17 cellular contexts compared by ENCODE assay signal in genomic region chr1:114588196-114588689, GRCh38.
"Had no signal": no experiment of that assay in that cellular context is flagged by ENCODE, and none has a peak within 500 bp of the region (broad histone marks: within the 10 kb centered on the region; RNA-seq: fewer than 3 reads in every experiment).

No MANE protein-coding gene starts in this region.

- H3K36me3 ChIP-seq: uterus had no signal

- FAIRE-seq: colon had no signal

- H3K27me3 ChIP-seq: body of pancreas, dorsolateral prefrontal cortex, tibial nerve, uterus had no signal

- H3K9me3 ChIP-seq: body of pancreas, tibial nerve, uterus had no signal

- ATAC-seq: activated T-helper 17 cell treated with anti-CD3 and anti-CD28 coated beads, Interleukin-2, amount 50 U/mL, for 72 hours; body of pancreas; T-cell had no signal

- H3K4me3 ChIP-seq: body of pancreas, dorsolateral prefrontal cortex, tibial nerve, uterus had no signal

- H3K4me1 ChIP-seq: uterus had no signal

- DNase-seq: activated CD4-positive, alpha-beta memory T cell treated with anti-CD3 and anti-CD28 coated beads, Interleukin-2, amount 10 ng/mL, durations not matched to agents 7 days and 5 days; activated CD4-positive, alpha-beta T cell treated with anti-CD3 and anti-CD28 coated beads for 48 hours; activated CD4-positive, CD25-positive, alpha-beta regulatory T cell; activated naive CD4-positive, alpha-beta T cell treated with Interleukin-2 at 50 U/mL for 16 hours; activated T-cell treated with anti-CD3 and anti-CD28 coated beads, Interleukin-2, amount 50 U/mL, for 1 hour; body of pancreas; caudate nucleus; dorsolateral prefrontal cortex; hypothalamus; islet precursor cell; stimulated activated CD4-positive, alpha-beta T cell treated with anti-CD3 and anti-CD28 coated beads, Interleukin-12 subunit alpha, Interleukin-12 subunit beta, amount 100 ng/mL, for 4 hours; stimulated activated CD4-positive, alpha-beta T cell treated with anti-CD3 and anti-CD28 coated beads, Interleukin-2, amount 100 ng/mL, for 24 hours; T-cell; uterus had no signal

- H3K27ac ChIP-seq: body of pancreas, dorsolateral prefrontal cortex, tibial nerve, uterus had no signal
